Comparison of ENCODE assay signal across 6 cellular contexts in the genomic region with DNA sequence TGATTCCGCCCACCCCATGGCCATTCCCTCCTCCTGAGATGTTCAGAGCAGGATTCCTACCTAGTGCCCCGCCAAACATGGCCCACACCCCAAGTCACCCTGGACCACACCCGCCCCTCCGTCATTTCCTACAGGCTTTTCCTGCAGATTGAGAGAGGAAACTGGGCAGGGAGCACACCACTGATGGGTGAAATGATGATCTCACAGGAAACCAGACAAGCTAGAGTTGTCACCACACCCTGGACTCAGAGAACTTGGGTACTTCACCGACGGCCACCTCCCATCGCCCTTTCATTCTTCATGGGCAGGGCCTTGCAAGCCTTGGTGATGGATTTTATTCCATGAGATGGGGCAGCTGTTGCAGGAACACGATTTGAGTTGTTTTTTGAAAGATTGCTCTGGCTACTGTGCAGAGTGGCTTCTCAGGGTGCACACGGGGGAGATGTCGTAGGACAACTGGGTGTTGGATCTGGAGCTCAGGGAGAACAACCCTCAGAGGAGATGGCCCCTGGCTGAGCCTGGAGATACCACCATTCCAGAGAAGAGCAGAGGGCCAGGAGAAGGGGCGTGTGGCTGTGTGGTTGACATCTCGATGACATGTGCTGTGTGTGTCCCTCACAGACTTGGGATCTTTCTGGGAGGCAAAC. TPM values are rescaled to one million over a fixed set of nuclear protein-coding genes. Genes with fewer than 3 reads are reported as not detected.
DNase-seq lines count a peak whose midpoint lies in the region; ATAC-seq and TF ChIP-seq lines count a peak whose summit lies in the region.

No MANE protein-coding gene starts in this region.

- no peaks in the 10 kb centered on the region for H3F3A ChIP-seq in Loucy (ENCODE audit: low read depth)

- H3K4me3 ChIP-seq in Loucy (ENCODE audit: low read length, poor library complexity, severe bottlenecking): peak overlapping the region; percentile 14

- no peaks in the 10 kb centered on the region for H3K9me3 ChIP-seq in Loucy (ENCODE audit: insufficient read depth, low read depth, low read length)

- peak overlapping the region; percentile 59 for H3K4me2 ChIP-seq in Loucy (ENCODE audit: low read depth, low read length, poor library complexity, severe bottlenecking)

- peaks cover 36% of the 10 kb centered on the region for H3K4me1 Mint-ChIP-seq in activated naive CD8-positive, alpha-beta T cell treated with anti-CD3 and anti-CD28 coated beads, Interleukin-2, amount 10 ng/mL, durations not matched to agents 7 days and 5 days
- peaks cover 11 to 46% (median 30%) of the 10 kb centered on the region in 4 donors for H3K4me1 Mint-ChIP-seq in naive thymus-derived CD8-positive, alpha-beta T cell

- ATAC-seq in activated naive CD8-positive, alpha-beta T cell treated with anti-CD3 and anti-CD28 coated beads, Interleukin-2, amount 10 ng/mL, durations not matched to agents 7 days and 5 days (ENCODE audit: low read depth): peak; percentile 80
- ATAC-seq in naive thymus-derived CD8-positive, alpha-beta T cell: peak; percentile 44 to 64

- H3K27me3 Mint-ChIP-seq in activated naive CD8-positive, alpha-beta T cell treated with anti-CD3 and anti-CD28 coated beads, Interleukin-2, amount 10 ng/mL, durations not matched to agents 7 days and 5 days: peaks cover 13% of the 10 kb centered on the region
- peaks cover 0 to 10% (median 3%) of the 10 kb centered on the region in 5 donors for H3K27me3 Mint-ChIP-seq in naive thymus-derived CD8-positive, alpha-beta T cell

- H4K20me1 ChIP-seq in Loucy (ENCODE audit: insufficient read depth, low read length, poor library complexity, severe bottlenecking): no peaks in the 10 kb centered on the region

- no peak overlapping the region for H3K9ac ChIP-seq in Loucy (ENCODE audit: low read depth, low read length, poor library complexity, severe bottlenecking)

- no peak overlapping the region for H2AFZ ChIP-seq in Loucy (ENCODE audit: low read length)

- H3K27ac Mint-ChIP-seq in activated naive CD8-positive, alpha-beta T cell treated with anti-CD3 and anti-CD28 coated beads, Interleukin-2, amount 10 ng/mL, durations not matched to agents 7 days and 5 days: peak overlapping the region; percentile 92
- peak overlapping the region; percentile 38 to 98 (median 77) for H3K27ac Mint-ChIP-seq in naive thymus-derived CD8-positive, alpha-beta T cell

- no peaks in the 10 kb centered on the region for H3K36me3 ChIP-seq in Loucy (ENCODE audit: insufficient read depth, low read length)

- POLR2A ChIA-PET in activated naive CD8-positive, alpha-beta T cell treated with anti-CD3 and anti-CD28 coated beads, Interleukin-2, amount 10 ng/mL, durations not matched to agents 7 days and 5 days (lab: Charles Lee): interaction anchor here (2.4 kb wide), 1 partner anchor 8 kb away, joined by 9 read pairs; a partner anchor contains a TSS
- POLR2A ChIA-PET in naive thymus-derived CD8-positive, alpha-beta T cell (lab: Charles Lee): no interaction called here

- DNase-seq in activated naive CD8-positive, alpha-beta T cell treated with anti-CD3 and anti-CD28 coated beads, Interleukin-2, amount 10 ng/mL, durations not matched to agents 7 days and 5 days: no peak
- peak in 3 of 10 donors; percentile 12 to 30 (median 24) for DNase-seq in naive thymus-derived CD8-positive, alpha-beta T cell
- DNase-seq in NOMO-1 treated with DMSO at 0.1 percent for 48 hours (lab: John Stamatoyannopoulos, UW; ENCODE audit: unreplicated experiment) (no peak), amniotic stem cell (lab: John Stamatoyannopoulos, UW) (no peak), retina (no peak)

- H3K4me3 Mint-ChIP-seq in activated naive CD8-positive, alpha-beta T cell treated with anti-CD3 and anti-CD28 coated beads, Interleukin-2, amount 10 ng/mL, durations not matched to agents 7 days and 5 days: peak overlapping the region; percentile 59
- H3K4me3 Mint-ChIP-seq in naive thymus-derived CD8-positive, alpha-beta T cell: peak overlapping the region; percentile 13 to 88 (median 70)

- H3K9me2 ChIP-seq in Loucy (replicated peaks; ENCODE audit: low read depth, low read length): no peaks in the 10 kb centered on the region

- H3K9me3 Mint-ChIP-seq in activated naive CD8-positive, alpha-beta T cell treated with anti-CD3 and anti-CD28 coated beads, Interleukin-2, amount 10 ng/mL, durations not matched to agents 7 days and 5 days: no peaks in the 10 kb centered on the region
- H3K9me3 Mint-ChIP-seq in naive thymus-derived CD8-positive, alpha-beta T cell: no peaks in the 10 kb centered on the region

- no peaks in the 10 kb centered on the region for H3K36me3 Mint-ChIP-seq in activated naive CD8-positive, alpha-beta T cell treated with anti-CD3 and anti-CD28 coated beads, Interleukin-2, amount 10 ng/mL, durations not matched to agents 7 days and 5 days
- H3K36me3 Mint-ChIP-seq in naive thymus-derived CD8-positive, alpha-beta T cell: no peaks in the 10 kb centered on the region

- no peaks in the 10 kb centered on the region for H3K27me3 ChIP-seq in Loucy (ENCODE audit: insufficient read depth, low read length, poor library complexity, severe bottlenecking)

- H3K4me1 ChIP-seq in Loucy (ENCODE audit: insufficient read depth, low read length, poor library complexity, severe bottlenecking): peaks cover 30% of the 10 kb centered on the region

- no peak for TF ChIP-seq CTCF in Loucy (conservative IDR thresholded peaks at IDR 0.05; ENCODE audit: low read length)

- H3K79me2 ChIP-seq in Loucy (ENCODE audit: insufficient read depth, low read length): no peaks in the 10 kb centered on the region

RNA-seq across cellular contexts. Expression of a gene that starts 7.4 kb away (rescaled TPM):
- 1 to 10 TPM; 1.6 to 2.1 TPM for total RNA-seq in activated naive CD8-positive, alpha-beta T cell treated with anti-CD3 and anti-CD28 coated beads, Interleukin-2, amount 10 ng/mL, durations not matched to agents 7 days and 5 days
- total RNA-seq in naive thymus-derived CD8-positive, alpha-beta T cell: 1 to 10 TPM; 1.9 to 3.1 TPM
- 1 to 10 TPM in 1 of 3 donors, under 1 TPM in 2; 0.75 to 1.8 (median 0.91) TPM for polyA plus RNA-seq in naive thymus-derived CD8-positive, alpha-beta T cell

RNA-seq across cellular contexts. Expression of a gene that starts 8.3 kb away (rescaled TPM):
- total RNA-seq in activated naive CD8-positive, alpha-beta T cell treated with anti-CD3 and anti-CD28 coated beads, Interleukin-2, amount 10 ng/mL, durations not matched to agents 7 days and 5 days: 10 to 100 TPM; 26.8 to 27.4 TPM
- total RNA-seq in naive thymus-derived CD8-positive, alpha-beta T cell: 10 to 100 TPM; 21.2 to 22.2 TPM
- 1 to 10 TPM; 2.9 to 7.7 (median 3.1) TPM for polyA plus RNA-seq in naive thymus-derived CD8-positive, alpha-beta T cell

RNA-seq across cellular contexts. Expression of a gene that starts 17.0 kb away (rescaled TPM):
- total RNA-seq in activated naive CD8-positive, alpha-beta T cell treated with anti-CD3 and anti-CD28 coated beads, Interleukin-2, amount 10 ng/mL, durations not matched to agents 7 days and 5 days: not detected
- total RNA-seq in naive thymus-derived CD8-positive, alpha-beta T cell: not detected
- not detected for polyA plus RNA-seq in naive thymus-derived CD8-positive, alpha-beta T cell

RNA-seq across cellular contexts. Expression of a gene that starts 41.1 kb away (rescaled TPM):
- 1 to 10 TPM; 1.2 to 1.8 TPM for total RNA-seq in activated naive CD8-positive, alpha-beta T cell treated with anti-CD3 and anti-CD28 coated beads, Interleukin-2, amount 10 ng/mL, durations not matched to agents 7 days and 5 days
- 1 to 10 TPM; 1.3 to 2.2 TPM for total RNA-seq in naive thymus-derived CD8-positive, alpha-beta T cell
- polyA plus RNA-seq in naive thymus-derived CD8-positive, alpha-beta T cell: under 1 TPM in 1 of 3 donors, not detected in 2; 0.22 TPM
